Comparison of ENCODE assay signal across 2 cellular contexts in the genomic region with DNA sequence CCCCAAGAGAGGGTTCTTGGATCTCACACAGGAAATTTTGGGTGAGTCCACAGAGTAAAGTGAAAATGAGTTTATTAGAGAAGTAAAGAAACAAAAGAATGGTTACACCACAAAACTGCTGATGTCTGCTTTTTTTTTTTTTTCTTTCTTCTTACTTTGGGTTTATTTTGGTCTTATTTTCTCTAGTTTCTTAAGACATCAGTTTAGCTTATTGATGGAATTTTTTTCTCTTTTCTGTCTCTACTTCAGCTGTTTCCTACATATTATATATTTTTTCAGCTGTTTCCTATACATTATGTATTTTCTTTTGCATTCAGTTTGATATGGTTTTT.
TF ChIP-seq lines count a peak whose summit lies in the region.

No MANE protein-coding gene starts in this region.

TF ChIP-seq in A549, 52 proteins besides CTCF, POLR2A, EP300 and RAD21:
- no peak for TF ChIP-seq CEBPB (IDR thresholded peaks at IDR 0.05)
- TF ChIP-seq HEYL (CRISPR knock-in tag; IDR thresholded peaks at IDR 0.05): no peak
- TF ChIP-seq MAFK (IDR thresholded peaks at IDR 0.05; ENCODE audit: partially characterized antibody): peak; percentile 93
- TF ChIP-seq ZFP36 (IDR thresholded peaks at IDR 0.05; ENCODE audit: borderline replicate concordance, partially characterized antibody): no peak

TF ChIP-seq in IMR-90, 13 proteins besides CTCF, POLR2A, EP300 and RAD21:
- TF ChIP-seq FOS (IDR thresholded peaks at IDR 0.05; ENCODE audit: low read depth, low read length) (no peak), MAZ (IDR thresholded peaks at IDR 0.05; ENCODE audit: borderline replicate concordance, low read depth, low read length) (no peak), MAFK (IDR thresholded peaks at IDR 0.05; ENCODE audit: low read depth, low read length) (peak; percentile 96)
